ENCODE assay signal across 16 cellular contexts in genomic region chr15:38638841-38639240, GRCh38.
"Had no signal": no experiment of that assay in that cellular context is flagged by ENCODE, and none has a peak within 500 bp of the region (broad histone marks: within the 10 kb centered on the region; RNA-seq: fewer than 3 reads in every experiment).

No MANE protein-coding gene starts in this region.

- H3K36me3 ChIP-seq: lower lobe of right lung, prostate gland, thoracic aorta had no signal

- DNase-seq: activated CD8-positive, alpha-beta memory T cell treated with anti-CD3 and anti-CD28 coated beads for 24 hours; activated naive CD4-positive, alpha-beta T cell treated with Interleukin-2 at 50 U/mL for 16 hours; amniotic stem cell; central memory CD4-positive, alpha-beta T cell; left colon; lower lobe of right lung; right cardiac atrium; small intestine had no signal

- H3K4me3 ChIP-seq: coronary artery, lower lobe of right lung, prostate gland, thoracic aorta had no signal

- ATAC-seq: esophagus mucosa, left colon, lower lobe of right lung, right cardiac atrium had no signal

- FAIRE-seq: islet of Langerhans, small intestine, urothelium cell line had no signal

- H3K27ac ChIP-seq: coronary artery, lower lobe of right lung, prostate gland, thoracic aorta, VCaP had no signal

- H3K9me3 ChIP-seq: lower lobe of right lung, prostate gland, thoracic aorta had no signal

- H3K4me1 ChIP-seq: lower lobe of right lung, prostate gland had no signal

- H3K4me3 Mint-ChIP-seq: neural crest cell had no signal
